Comparison of ENCODE assay signal across 8 cellular contexts in the genomic region with DNA sequence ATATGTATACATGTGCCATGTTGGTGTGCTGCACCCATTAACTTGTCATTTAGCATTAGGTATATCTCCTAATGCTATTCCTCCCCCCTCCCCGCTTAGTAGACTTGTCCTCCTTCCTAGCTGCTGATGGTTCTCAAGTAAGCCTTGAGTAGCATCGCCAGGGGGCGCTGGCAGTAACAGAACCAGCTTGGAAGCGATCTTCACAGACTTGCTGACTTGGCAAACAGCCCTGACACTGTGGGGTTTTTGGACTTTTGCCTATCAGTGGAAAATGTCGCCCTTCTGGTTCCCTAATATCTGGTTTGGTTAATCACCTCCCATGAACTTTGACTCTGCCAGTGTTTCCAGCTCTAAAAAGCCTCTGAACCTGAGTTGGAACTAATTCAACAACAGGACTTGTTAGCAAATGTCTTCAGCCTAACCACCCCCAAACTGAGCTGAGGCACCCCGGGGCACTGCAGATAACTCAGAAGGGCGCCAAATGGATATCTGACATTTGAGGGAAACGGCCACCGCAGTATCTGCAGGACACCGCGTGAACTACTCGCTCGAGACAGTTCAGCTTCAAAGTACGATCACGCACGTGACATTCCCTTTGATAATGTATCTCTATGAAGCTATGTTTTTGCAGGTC.
DNase-seq lines count a peak whose midpoint lies in the region; ATAC-seq and TF ChIP-seq lines count a peak whose summit lies in the region.

No MANE protein-coding gene starts in this region.

- TF ChIP-seq CTCF in foreskin fibroblast (IDR thresholded peaks at IDR 0.05; ENCODE audit: low read depth, low read length) = peak; percentile 80

- H3K4me3 ChIP-seq in foreskin fibroblast (ENCODE audit: low read depth in 1 of 2, low read length in 2 of 2) (no peak overlapping the region), stomach smooth muscle (ENCODE audit: low read length in 2 of 2) (peak overlapping the region in 1 of 2 donors; percentile 1)

- peaks cover 20 to 22% of the 10 kb centered on the region in 2 donors for H3K36me3 ChIP-seq in stomach smooth muscle (ENCODE audit: control insufficient read depth in 2 of 2, insufficient read depth in 2 of 2, low read length in 2 of 2)

- peak overlapping the region; percentile 76 for H3K27ac ChIP-seq in stomach smooth muscle (ENCODE audit: low read length)

- H3K4me1 ChIP-seq in stomach smooth muscle (ENCODE audit: control insufficient read depth, insufficient read depth, low read length) = peaks cover 41% of the 10 kb centered on the region

- DNase-seq in ELF-1 (ENCODE audit: low read depth, low spot score) (peak; percentile 91), NAMALWA (ENCODE audit: low spot score) (peak; percentile 94), SIG-M5 treated with dmso at 0.1 percent for 504 hours (lab: John Stamatoyannopoulos, UW; ENCODE audit: unreplicated experiment) (peak; percentile 93), foreskin fibroblast (peak; percentile 84 to 96), non-pigmented ciliary epithelial cell (ENCODE audit: low read depth) (peak; percentile 72)
- peak; percentile 78 for DNase-seq in activated effector memory CD4-positive, alpha-beta T cell treated with Interleukin-2 at 50 U/mL for 16 hours

- no peaks in the 10 kb centered on the region for H3K9me3 ChIP-seq in stomach smooth muscle (ENCODE audit: control insufficient read depth in 2 of 2, low read length in 2 of 2)

- no peaks in the 10 kb centered on the region for H3K27me3 ChIP-seq in stomach smooth muscle (ENCODE audit: control insufficient read depth in 1 of 2, insufficient read depth in 2 of 2, low read length in 2 of 2)

- H3K9ac ChIP-seq in stomach smooth muscle (ENCODE audit: low read length in 2 of 2) = no peak overlapping the region

- no peak for ATAC-seq in GM18517 (IDR thresholded peaks at IDR 0.05; ENCODE audit: unreplicated experiment)
